Comparison of ENCODE assay signal across 15 cellular contexts in genomic region chr3:58150130-58150663, GRCh38.
A peak's percentile ranks its signal among the peaks of the same experiment; 100 is the strongest.
DNase-seq lines count a peak whose midpoint lies in the region; TF ChIP-seq lines count a peak whose summit lies in the region.
"Had no signal": no experiment of that assay in that cellular context is flagged by ENCODE, and none has a peak within 500 bp of the region (broad histone marks: within the 10 kb centered on the region; RNA-seq: fewer than 3 reads in every experiment).

No MANE protein-coding gene starts in this region.

- DNase-seq in LNCaP clone FGC (ENCODE audit: low read depth) (peak; percentile 98), endothelial cell (ENCODE audit: low spot score) (no peak), tibial nerve (ENCODE audit: low spot score in 2 of 2) (no peak), KBM-7 (no peak), PC-9 (no peak), NCI-H1105 treated with DMSO at 0.1 percent for 48 hours (lab: John Stamatoyannopoulos, UW) (no peak)
- DNase-seq: C1 segment of cervical spinal cord, DMS79 treated with DMSO at 0.1 percent for 48 hours, KG1, NCI-H1436, NCI-H1930, NCI-H226, NCI-H526, PC-3 had no signal

- peaks cover 13% of the 10 kb centered on the region for H4K20me1 ChIP-seq in PC-9 (ENCODE audit: insufficient read depth)

- H3K36me3 ChIP-seq in liver (ENCODE audit: control insufficient read depth in 4 of 4, insufficient read depth in 3 of 4, low read depth in 1 of 4, low read length in 3 of 4), result peaks cover 5 to 65% (median 52%) of the 10 kb centered on the region in 4 donors
- H3K36me3 ChIP-seq in tibial nerve, result peaks cover 0 to 87% (median 11%) of the 10 kb centered on the region in 3 donors
- peaks cover 55% of the 10 kb centered on the region for H3K36me3 ChIP-seq in PC-9 (ENCODE audit: low read depth)

- no peaks in the 10 kb centered on the region for H3K4me1 Mint-ChIP-seq in endothelial cell (ENCODE audit: unreplicated experiment)

- peaks cover 67% of the 10 kb centered on the region for H3K36me3 Mint-ChIP-seq in endothelial cell (ENCODE audit: low read depth, unreplicated experiment)

- no TSS peak for BruUV-seq in PC-9 (replicated peaks; lab: Mats Ljungman, UMichigan)

- intact Hi-C loops in PC-9 (cut with micrococcal nuclease; ENCODE audit: unreplicated experiment), result no loop called here

- H3K4me3 Mint-ChIP-seq in endothelial cell (ENCODE audit: unreplicated experiment), result peak overlapping the region; percentile 47

- no peaks in the 10 kb centered on the region for H3K79me2 ChIP-seq in PC-9 (ENCODE audit: low read depth)

- H3K9me3 ChIP-seq in liver (ENCODE audit: control insufficient read depth in 4 of 4, low read length in 3 of 4) (no peaks in the 10 kb centered on the region), tibial nerve (no peaks in the 10 kb centered on the region), PC-9 (ENCODE audit: insufficient read depth, low read depth) (no peaks in the 10 kb centered on the region)

- H3K27ac Mint-ChIP-seq in endothelial cell (ENCODE audit: unreplicated experiment), result no peak overlapping the region

- H3K9me2 ChIP-seq in PC-9 (ENCODE audit: insufficient read depth), result no peaks in the 10 kb centered on the region

- 42% methylated on average over 12 of the region's 12 CpGs for WGBS in liver
- 70 to 71% methylated on average over 12 of the region's 12 CpGs for WGBS in tibial nerve, 2 donors

- POLR2A ChIA-PET in PC-9 (lab: Charles Lee; ENCODE audit: unreplicated experiment), result no interaction called here

- no peaks in the 10 kb centered on the region for H3K27me3 ChIP-seq in liver (ENCODE audit: control insufficient read depth in 4 of 4, insufficient read depth in 4 of 4, low read length in 3 of 4)
- no peaks in the 10 kb centered on the region for H3K27me3 ChIP-seq in tibial nerve
- no peaks in the 10 kb centered on the region for H3K27me3 ChIP-seq in PC-9 (ENCODE audit: insufficient read depth, low read depth)

- TF ChIP-seq RAD21 in liver (IDR thresholded peaks at IDR 0.05), result peak in 1 of 2 donors; percentile 13

- H3K9ac ChIP-seq in liver (ENCODE audit: low read depth in 1 of 2, low read length in 2 of 2), result no peak overlapping the region

- peaks cover 2% of the 10 kb centered on the region for H3K27me3 Mint-ChIP-seq in endothelial cell (ENCODE audit: unreplicated experiment)

- no peak for TF ChIP-seq EP300 in tibial nerve (IDR thresholded peaks at IDR 0.05)

- peaks cover 13 to 36% (median 29%) of the 10 kb centered on the region in 4 donors for H3K4me1 ChIP-seq in liver (ENCODE audit: control insufficient read depth in 4 of 4, insufficient read depth in 4 of 4, low read length in 3 of 4)
- peaks cover 0 to 39% (median 0%) of the 10 kb centered on the region in 4 donors for H3K4me1 ChIP-seq in tibial nerve
- H3K4me1 ChIP-seq in PC-9 (replicated peaks; ENCODE audit: insufficient read depth), result no peaks in the 10 kb centered on the region

- H3K4me3 ChIP-seq in LNCaP clone FGC (ENCODE audit: low read depth, low read length), result peak overlapping the region; percentile 39
- no peak overlapping the region for H3K4me3 ChIP-seq in liver (ENCODE audit: low read depth in 1 of 3, low read length in 3 of 3)
- no peak overlapping the region for H3K4me3 ChIP-seq in tibial nerve
- no peak overlapping the region for H3K4me3 ChIP-seq in PC-9

- TF ChIP-seq CTCF in LNCaP clone FGC (IDR thresholded peaks at IDR 0.05; ENCODE audit: control insufficient read depth, extremely low read depth, insufficient read depth), result no peak
- no peak for TF ChIP-seq CTCF in endothelial cell (IDR thresholded peaks at IDR 0.05; ENCODE audit: unreplicated experiment)
- no peak for TF ChIP-seq CTCF in liver (IDR thresholded peaks at IDR 0.05; ENCODE audit: low read depth, low read length, missing input control)
- TF ChIP-seq CTCF in tibial nerve (IDR thresholded peaks at IDR 0.05), result no peak
- TF ChIP-seq CTCF in PC-9 (conservative IDR thresholded peaks at IDR 0.05), result no peak

- H3F3A ChIP-seq in PC-9 (ENCODE audit: insufficient read depth, low read depth), result peaks cover 47% of the 10 kb centered on the region; the same call in 1 of the 2 replicates

- no peak overlapping the region for H3K4me2 ChIP-seq in PC-9

- H3K9me3 Mint-ChIP-seq in endothelial cell (ENCODE audit: unreplicated experiment), result no peaks in the 10 kb centered on the region

- in situ Hi-C loops in KBM-7 (cut with MboI; ENCODE audit: low pct_unique_long_range_greater_than_20kb, low sequenced_read_pairs), result no loop called here

- no peak overlapping the region for H2AFZ ChIP-seq in PC-9

- no peak for TF ChIP-seq POLR2A in tibial nerve (IDR thresholded peaks at IDR 0.05)

- CTCF ChIA-PET in PC-9 (lab: Charles Lee), result no interaction called here

- H3K27ac ChIP-seq in liver (ENCODE audit: low read depth in 1 of 2, low read length in 2 of 2), result peak overlapping the region; percentile 40 to 45
- H3K27ac ChIP-seq in tibial nerve, result peak overlapping the region in 3 of 4 donors; percentile 10 to 77 (median 76)
- no peak overlapping the region for H3K27ac ChIP-seq in PC-9

TF ChIP-seq in liver, 16 proteins besides CTCF, POLR2A, EP300 and RAD21:
- TF ChIP-seq FOXA2 (IDR thresholded peaks at IDR 0.05) (peak; percentile 23), TAF1 (conservative IDR thresholded peaks at IDR 0.05) (no peak), HNF4G (IDR thresholded peaks at IDR 0.05) (no peak), JUND (IDR thresholded peaks at IDR 0.05) (peak in 1 of 2 donors; percentile 12), YY1 (IDR thresholded peaks at IDR 0.05) (no peak), MAX (IDR thresholded peaks at IDR 0.05) (no peak), GABPA (IDR thresholded peaks at IDR 0.05 in 1 of 2, conservative IDR thresholded peaks at IDR 0.05 in 1 of 2) (no peak), HNF4A (conservative IDR thresholded peaks at IDR 0.05) (peak in 1 of 2 donors; percentile 22), RXRA (IDR thresholded peaks at IDR 0.05) (peak in 1 of 2 donors; percentile 34), SP1 (IDR thresholded peaks at IDR 0.05) (no peak), ZBTB33 (IDR thresholded peaks at IDR 0.05) (no peak), ATF3 (IDR thresholded peaks at IDR 0.05) (no peak)
